8 cellular contexts compared by ENCODE assay signal in genomic region chr7:55280031-55280454, GRCh38.
A peak's percentile ranks its signal among the peaks of the same experiment; 100 is the strongest.
DNase-seq lines count a peak whose midpoint lies in the region; ATAC-seq and TF ChIP-seq lines count a peak whose summit lies in the region.

No MANE protein-coding gene starts in this region.

- H3K9me3 Mint-ChIP-seq in naive thymus-derived CD8-positive, alpha-beta T cell, result no peaks in the 10 kb centered on the region

- POLR2A ChIA-PET in naive thymus-derived CD8-positive, alpha-beta T cell (lab: Charles Lee), result no interaction called here

- H3K4me3 ChIP-seq in esophagus muscularis mucosa, result no peak overlapping the region
- H3K4me3 ChIP-seq in suprapubic skin, result no peak overlapping the region

- ATAC-seq in GM21360 (IDR thresholded peaks at IDR 0.05; ENCODE audit: unreplicated experiment), result peak; percentile 76
- peak; percentile 55 to 64 for ATAC-seq in naive thymus-derived CD8-positive, alpha-beta T cell

- H3K9me3 ChIP-seq in esophagus muscularis mucosa (no peaks in the 10 kb centered on the region), suprapubic skin (no peaks in the 10 kb centered on the region)

- H3K36me3 ChIP-seq in esophagus muscularis mucosa, result no peaks in the 10 kb centered on the region
- no peaks in the 10 kb centered on the region for H3K36me3 ChIP-seq in suprapubic skin

- H3K4me3 Mint-ChIP-seq in naive thymus-derived CD8-positive, alpha-beta T cell, result no peak overlapping the region

- WGBS in esophagus muscularis mucosa, result 6% methylated on average over 3 of the region's 3 CpGs
- WGBS in suprapubic skin, result 2% methylated on average over 3 of the region's 3 CpGs

- no peak overlapping the region for H3K27ac ChIP-seq in esophagus muscularis mucosa (replicated peaks in 1 of 4)
- no peak overlapping the region for H3K27ac ChIP-seq in suprapubic skin

- TF ChIP-seq CTCF in esophagus muscularis mucosa (IDR thresholded peaks at IDR 0.05) (peak; percentile 57 to 68 (median 64)), suprapubic skin (IDR thresholded peaks at IDR 0.05) (peak; percentile 25 to 28)

- peaks cover 0 to 10% (median 2%) of the 10 kb centered on the region in 5 donors for H3K27me3 Mint-ChIP-seq in naive thymus-derived CD8-positive, alpha-beta T cell

- peaks cover 0 to 4% (median 2%) of the 10 kb centered on the region in 4 donors for H3K4me1 Mint-ChIP-seq in naive thymus-derived CD8-positive, alpha-beta T cell

- no peak overlapping the region for H3K27ac Mint-ChIP-seq in naive thymus-derived CD8-positive, alpha-beta T cell

- TF ChIP-seq POLR2A in esophagus muscularis mucosa (IDR thresholded peaks at IDR 0.05; ENCODE audit: low read depth) (no peak), suprapubic skin (IDR thresholded peaks at IDR 0.05) (no peak)

- DNase-seq in DMS53 (lab: John Stamatoyannopoulos, UW) (peak; percentile 84), HPDE6-E6E7 (ENCODE audit: extremely low spot score) (peak; percentile 73), NOMO-1 treated with dmso at 0.1 percent for 144 hours (lab: John Stamatoyannopoulos, UW; ENCODE audit: unreplicated experiment) (peak; percentile 19), esophagus muscularis mucosa (ENCODE audit: extremely low spot score) (peak; percentile 78), suprapubic skin (ENCODE audit: low spot score in 2 of 2) (no peak)
- peak; percentile 61 for DNase-seq in activated CD8-positive, alpha-beta memory T cell treated with anti-CD3 and anti-CD28 coated beads, Interleukin-2, amount 50 U/mL, for 4 hours
- DNase-seq in naive thymus-derived CD8-positive, alpha-beta T cell, result peak; percentile 22 to 77 (median 50)

- TF ChIP-seq EP300 in esophagus muscularis mucosa (IDR thresholded peaks at IDR 0.05), result no peak
- no peak for TF ChIP-seq EP300 in suprapubic skin (IDR thresholded peaks at IDR 0.05)

- intact Hi-C loops in esophagus muscularis mucosa (cut with DNase I), result loop anchor here (1.0 kb wide), 1 partner anchor 135 kb away; no protein-coding TSS in a partner anchor

- H3K4me1 ChIP-seq in esophagus muscularis mucosa (no peaks in the 10 kb centered on the region), suprapubic skin (no peaks in the 10 kb centered on the region)

- H3K27me3 ChIP-seq in esophagus muscularis mucosa (no peaks in the 10 kb centered on the region), suprapubic skin (no peaks in the 10 kb centered on the region)

- no peaks in the 10 kb centered on the region for H3K36me3 Mint-ChIP-seq in naive thymus-derived CD8-positive, alpha-beta T cell

Comparison
In these comparisons a context has a peak if more than half of its experiments do, and no peak if none do; other contexts are left out.
1. DNase-seq: peak in DMS53 (single experiment), HPDE6-E6E7 (single experiment), NOMO-1 treated with dmso at 0.1 percent for 144 hours (single experiment), activated CD8-positive, alpha-beta memory T cell treated with anti-CD3 and anti-CD28 coated beads, Interleukin-2, amount 50 U/mL, for 4 hours (single experiment), esophagus muscularis mucosa (single experiment) and naive thymus-derived CD8-positive, alpha-beta T cell (10 of 10); none in suprapubic skin (0 of 2).